ENCODE assay signal across 9 cellular contexts in genomic region chr7:55534916-55535636, GRCh38. TPM values are rescaled to one million over a fixed set of nuclear protein-coding genes. Genes with fewer than 3 reads are reported as not detected.
A peak's percentile ranks its signal among the peaks of the same experiment; 100 is the strongest.
DNase-seq lines count a peak whose midpoint lies in the region; ATAC-seq and TF ChIP-seq lines count a peak whose summit lies in the region.
"Had no signal": no experiment of that assay in that cellular context is flagged by ENCODE, and none has a peak within 500 bp of the region (broad histone marks: within the 10 kb centered on the region; RNA-seq: fewer than 3 reads in every experiment).

No MANE protein-coding gene starts in this region.

- intact Hi-C loops in aorta (cut with DNase I) = no loop called here

- DNase-seq in stimulated activated naive CD8-positive, alpha-beta T cell treated with anti-CD3 and anti-CD28 coated beads, Interleukin-15, Interleukin-2, amounts not matched to agents 100 U/mL and 50 U/mL, for 24 hours = no peak
- DNase-seq in RPMI8226 = peak; percentile 65
- no peak for DNase-seq in foreskin keratinocyte
- DNase-seq in aorta = no peak
- no peak for DNase-seq in retina
- no peak for DNase-seq in SK-N-DZ (ENCODE audit: low spot score)
- DNase-seq: occipital lobe had no signal

- H3K27me3 Mint-ChIP-seq in stimulated activated naive CD8-positive, alpha-beta T cell treated with anti-CD3 and anti-CD28 coated beads, Interleukin-15, Interleukin-2, amounts not matched to agents 100 ng/mL and 50 ng/mL, for 24 hours = no peaks in the 10 kb centered on the region

- H3K27ac Mint-ChIP-seq in stimulated activated naive CD8-positive, alpha-beta T cell treated with anti-CD3 and anti-CD28 coated beads, Interleukin-15, Interleukin-2, amounts not matched to agents 100 ng/mL and 50 ng/mL, for 24 hours = peak overlapping the region; percentile 98

- no peaks in the 10 kb centered on the region for H3K9me3 ChIP-seq in aorta (ENCODE audit: control insufficient read depth, low read length)

- peaks cover 36% of the 10 kb centered on the region for H3K4me1 ChIP-seq in foreskin keratinocyte
- H3K4me1 ChIP-seq in aorta (ENCODE audit: control insufficient read depth in 1 of 2, insufficient read depth in 2 of 2, low read length in 2 of 2) = no peaks in the 10 kb centered on the region

- no peak overlapping the region for H3K4me3 ChIP-seq in aorta (ENCODE audit: low read length in 2 of 2)

- peak overlapping the region; percentile 72 for H3K4me3 Mint-ChIP-seq in stimulated activated naive CD8-positive, alpha-beta T cell treated with anti-CD3 and anti-CD28 coated beads, Interleukin-15, Interleukin-2, amounts not matched to agents 100 ng/mL and 50 ng/mL, for 24 hours

- TF ChIP-seq CTCF in foreskin keratinocyte (conservative IDR thresholded peaks at IDR 0.05) = no peak

- no peaks in the 10 kb centered on the region for H3K36me3 ChIP-seq in aorta (ENCODE audit: control insufficient read depth in 1 of 2, insufficient read depth in 2 of 2, low read length in 1 of 2)

- H3K4me1 Mint-ChIP-seq in stimulated activated naive CD8-positive, alpha-beta T cell treated with anti-CD3 and anti-CD28 coated beads, Interleukin-15, Interleukin-2, amounts not matched to agents 100 ng/mL and 50 ng/mL, for 24 hours (ENCODE audit: low read depth) = peaks cover 97% of the 10 kb centered on the region

- whole genome bisulfite sequencing in aorta, 2 donors = 87 to 89% methylated on average over 7 of the region's 7 CpGs

- H3K27me3 ChIP-seq in foreskin keratinocyte = no peaks in the 10 kb centered on the region
- no peaks in the 10 kb centered on the region for H3K27me3 ChIP-seq in aorta (ENCODE audit: control insufficient read depth in 1 of 2, insufficient read depth in 2 of 2, low read length in 1 of 2)

- H3K9me3 Mint-ChIP-seq in stimulated activated naive CD8-positive, alpha-beta T cell treated with anti-CD3 and anti-CD28 coated beads, Interleukin-15, Interleukin-2, amounts not matched to agents 100 ng/mL and 50 ng/mL, for 24 hours = no peaks in the 10 kb centered on the region

- no peak for ATAC-seq in stimulated activated naive CD8-positive, alpha-beta T cell treated with anti-CD3 and anti-CD28 coated beads, Interleukin-15, Interleukin-2, amounts not matched to agents 100 U/mL and 50 U/mL, for 24 hours
- ATAC-seq in foreskin keratinocyte = no peak
- ATAC-seq in aorta (ENCODE audit: low FRiP score) = peak; percentile 15
- ATAC-seq in GM21360 (IDR thresholded peaks at IDR 0.05; ENCODE audit: unreplicated experiment) = no peak

- H3K27ac ChIP-seq in foreskin keratinocyte (peak overlapping the region; percentile 85), aorta (ENCODE audit: low read depth in 1 of 2, low read length in 2 of 2) (no peak overlapping the region)

- peaks cover 23% of the 10 kb centered on the region for H3K36me3 Mint-ChIP-seq in stimulated activated naive CD8-positive, alpha-beta T cell treated with anti-CD3 and anti-CD28 coated beads, Interleukin-15, Interleukin-2, amounts not matched to agents 100 ng/mL and 50 ng/mL, for 24 hours (ENCODE audit: low read depth)

RNA-seq across cellular contexts. Expression of gene VOPP1, which starts 37.2 kb away (rescaled TPM):
- total RNA-seq in foreskin keratinocyte (88.1 and 94.1 TPM in 2 replicates), aorta (10 to 100 TPM; 74.1 to 82.9 TPM)
- polyA plus RNA-seq in foreskin keratinocyte (53.3 and 64.8 TPM in 2 replicates), aorta (10 to 100 TPM; 36.3 to 62.9 TPM)
- 48.1 and 50.4 TPM in 2 replicates for polyA plus RNA-seq in SK-N-DZ (2014; cell fraction: cytosol; rRNA removed)
- 15.3 and 23.6 TPM in 2 replicates for polyA plus RNA-seq in SK-N-DZ (2014; cell fraction: nucleus; rRNA removed)
